ENCODE assay signal across 21 cellular contexts in genomic region chr17:43696891-43697290, GRCh38. TPM values are rescaled to one million over a fixed set of nuclear protein-coding genes. Genes with fewer than 3 reads are reported as not detected.
DNase-seq lines count a peak whose midpoint lies in the region; ATAC-seq and TF ChIP-seq lines count a peak whose summit lies in the region.
"Had no signal": no experiment of that assay in that cellular context is flagged by ENCODE, and none has a peak within 500 bp of the region (broad histone marks: within the 10 kb centered on the region; RNA-seq: fewer than 3 reads in every experiment).

No MANE protein-coding gene starts in this region.

- H4K20me1 ChIP-seq in neural progenitor cell (ENCODE audit: low read depth) = no peaks in the 10 kb centered on the region

- H3K9me3 ChIP-seq in heart right ventricle (no peaks in the 10 kb centered on the region), heart left ventricle (no peaks in the 10 kb centered on the region), neural progenitor cell (ENCODE audit: low read depth) (no peaks in the 10 kb centered on the region), tibial artery (no peaks in the 10 kb centered on the region), thyroid gland (no peaks in the 10 kb centered on the region), mucosa of descending colon (no peaks in the 10 kb centered on the region)

- H3K27me3 ChIP-seq in heart right ventricle (peaks cover 0 to 15% (median 0%) of the 10 kb centered on the region in 7 donors), heart left ventricle (peaks cover 0 to 3% (median 0%) of the 10 kb centered on the region in 9 donors), neural progenitor cell (no peaks in the 10 kb centered on the region), tibial artery (no peaks in the 10 kb centered on the region), thyroid gland (no peaks in the 10 kb centered on the region)

- no peak overlapping the region for H3K9ac ChIP-seq in neural progenitor cell

- CTCF ChIA-PET in WTC11 (lab: Charles Lee) = interaction anchor here (1.1 to 18.3 kb wide), 4 partner anchors 23 to 120 kb away, joined by 3 to 476 read pairs (median 37); partner anchors contain the start of gene SOST

- no peak overlapping the region for H3K4me3 Mint-ChIP-seq in WTC11
- no peak overlapping the region for H3K4me3 Mint-ChIP-seq in neural progenitor cell
- H3K4me3 Mint-ChIP-seq in activated naive CD8-positive, alpha-beta T cell treated with anti-CD3 and anti-CD28 coated beads, Interleukin-2, amount 50 U/mL, for 24 hours = no peak overlapping the region

- H3K4me2 ChIP-seq in neural progenitor cell = no peak overlapping the region

- H3K36me3 Mint-ChIP-seq in WTC11 (no peaks in the 10 kb centered on the region), neural progenitor cell (no peaks in the 10 kb centered on the region)
- no peaks in the 10 kb centered on the region for H3K36me3 Mint-ChIP-seq in activated naive CD8-positive, alpha-beta T cell treated with anti-CD3 and anti-CD28 coated beads, Interleukin-2, amount 50 U/mL, for 24 hours (ENCODE audit: low read depth)

- H3K27me3 Mint-ChIP-seq in WTC11 (ENCODE audit: low read depth) = 0 out of 2 replicates have a peak, but pooled peaks cover 2% of the 10 kb centered on the region
- H3K27me3 Mint-ChIP-seq in neural progenitor cell (ENCODE audit: insufficient read depth, low read depth) = peaks cover 2% of the 10 kb centered on the region
- peaks cover 24% of the 10 kb centered on the region for H3K27me3 Mint-ChIP-seq in activated naive CD8-positive, alpha-beta T cell treated with anti-CD3 and anti-CD28 coated beads, Interleukin-2, amount 50 U/mL, for 24 hours

- H3K27ac ChIP-seq in heart right ventricle = peak overlapping the region in 6 of 10 donors; percentile 35 to 81 (median 62)
- H3K27ac ChIP-seq in heart left ventricle = peak overlapping the region in 4 of 12 donors; percentile 39 to 78 (median 60)
- H3K27ac ChIP-seq in neural progenitor cell = no peak overlapping the region
- peak overlapping the region; percentile 69 to 79 for H3K27ac ChIP-seq in tibial artery
- H3K27ac ChIP-seq in thyroid gland = no peak overlapping the region
- H3K27ac ChIP-seq: 22Rv1 had no signal

- no peak for TF ChIP-seq POLR2A in heart left ventricle (IDR thresholded peaks at IDR 0.05)
- no peak for TF ChIP-seq POLR2A in thyroid gland (IDR thresholded peaks at IDR 0.05)

- H3K36me3 ChIP-seq in heart right ventricle (no peaks in the 10 kb centered on the region), heart left ventricle (no peaks in the 10 kb centered on the region), neural progenitor cell (no peaks in the 10 kb centered on the region), tibial artery (no peaks in the 10 kb centered on the region), thyroid gland (no peaks in the 10 kb centered on the region), mucosa of descending colon (ENCODE audit: low read depth) (no peaks in the 10 kb centered on the region)

- no peak overlapping the region for H3K4me3 ChIP-seq in heart right ventricle
- no peak overlapping the region for H3K4me3 ChIP-seq in heart left ventricle
- H3K4me3 ChIP-seq in neural progenitor cell = no peak overlapping the region
- H3K4me3 ChIP-seq in tibial artery = no peak overlapping the region
- no peak overlapping the region for H3K4me3 ChIP-seq in thyroid gland (replicated peaks in 1 of 3)
- no peak overlapping the region for H3K4me3 ChIP-seq in mucosa of descending colon

- TF ChIP-seq CTCF in heart right ventricle (IDR thresholded peaks at IDR 0.05) = no peak
- TF ChIP-seq CTCF in heart left ventricle (IDR thresholded peaks at IDR 0.05) = no peak
- TF ChIP-seq CTCF in WTC11 (IDR thresholded peaks at IDR 0.05) = no peak
- TF ChIP-seq CTCF in neural progenitor cell (IDR thresholded peaks at IDR 0.05) = no peak
- TF ChIP-seq CTCF in tibial artery (IDR thresholded peaks at IDR 0.05) = no peak
- TF ChIP-seq CTCF in thyroid gland (IDR thresholded peaks at IDR 0.05) = no peak
- no peak for TF ChIP-seq CTCF in mucosa of descending colon (IDR thresholded peaks at IDR 0.05)

- intact Hi-C loops in heart right ventricle (cut with DNase I) (loop anchor here in 6 of 10 donors (2.0 to 10.0 kb wide), 2 partner anchors 62 to 148 kb away; partner anchors contain the start of genes CD300LG (in 5 of the 6) and SOST (in 1 of the 6)), heart left ventricle (cut with DNase I) (loop anchor here in 6 of 10 donors (1.0 to 10.0 kb wide), 3 partner anchors 62 to 150 kb away; partner anchors contain the start of gene CD300LG (in 6 of the 6)), tibial artery (cut with DNase I; ENCODE audit: low total_unique reads) (loop anchor here (10.0 kb wide), 1 partner anchor 148 kb away; the partner anchor contains the start of gene CD300LG), thyroid gland (cut with DNase I) (loop anchor here (10.0 kb wide), 1 partner anchor 158 kb away; no protein-coding TSS in a partner anchor), mucosa of descending colon (cut with DNase I, micrococcal nuclease) (no loop called here)

- H3K79me2 ChIP-seq in neural progenitor cell (ENCODE audit: low read depth) = no peaks in the 10 kb centered on the region

- peaks cover 3% of the 10 kb centered on the region for H3K9me3 Mint-ChIP-seq in WTC11
- H3K9me3 Mint-ChIP-seq in neural progenitor cell = no peaks in the 10 kb centered on the region
- no peaks in the 10 kb centered on the region for H3K9me3 Mint-ChIP-seq in activated naive CD8-positive, alpha-beta T cell treated with anti-CD3 and anti-CD28 coated beads, Interleukin-2, amount 50 U/mL, for 24 hours

- H3K4me1 ChIP-seq in heart right ventricle (peaks cover 3 to 17% (median 16%) of the 10 kb centered on the region in 9 donors), heart left ventricle (peaks cover 0 to 19% (median 14%) of the 10 kb centered on the region in 12 donors), neural progenitor cell (peaks cover 12% of the 10 kb centered on the region), tibial artery (peaks cover 0 to 60% (median 38%) of the 10 kb centered on the region in 4 donors), thyroid gland (peaks cover 0 to 6% of the 10 kb centered on the region in 2 donors), mucosa of descending colon (ENCODE audit: low read depth) (no peaks in the 10 kb centered on the region)

- H2AFZ ChIP-seq in neural progenitor cell (replicated peaks) = no peak overlapping the region

- H3K4me1 Mint-ChIP-seq in WTC11 (peaks cover 13% of the 10 kb centered on the region), neural progenitor cell (peaks cover 31% of the 10 kb centered on the region)
- peaks cover 13% of the 10 kb centered on the region for H3K4me1 Mint-ChIP-seq in activated naive CD8-positive, alpha-beta T cell treated with anti-CD3 and anti-CD28 coated beads, Interleukin-2, amount 50 U/mL, for 24 hours

- no peak for DNase-seq in heart right ventricle
- no peak for DNase-seq in heart left ventricle
- DNase-seq in WTC11 (ENCODE audit: low spot score) = no peak
- DNase-seq in neural progenitor cell (ENCODE audit: low spot score) = no peak
- no peak for DNase-seq in tibial artery
- DNase-seq in thyroid gland = no peak
- DNase-seq in mucosa of descending colon = no peak
- DNase-seq in activated naive CD8-positive, alpha-beta T cell treated with anti-CD3 and anti-CD28 coated beads, Interleukin-2, amount 50 U/mL, for 24 hours = no peak
- DNase-seq: DMS153; DND-41; H7; KG1; MM.1S; NCI-H1417; NCI-H2029 treated with DMSO at 0.1 percent for 48 hours; NCI-H526; NCI-H82; NK-92 treated with Interleukin-12 subunit alpha and Interleukin-12 subunit beta, amount 100 ng/mL, for 24 hours; PC-3 had no signal

- no peak for ATAC-seq in heart right ventricle
- ATAC-seq in heart left ventricle = no peak
- ATAC-seq in WTC11 = no peak
- ATAC-seq in mucosa of descending colon = no peak
- ATAC-seq in activated naive CD8-positive, alpha-beta T cell treated with anti-CD3 and anti-CD28 coated beads, Interleukin-2, amount 50 U/mL, for 24 hours = no peak
- ATAC-seq: PC-3 had no signal

- no peaks in the 10 kb centered on the region for H3F3A ChIP-seq in neural progenitor cell (ENCODE audit: low read depth)

- WGBS in heart right ventricle, 2 donors = 58 to 62% methylated on average over 2 of the region's 2 CpGs
- WGBS in heart left ventricle, 4 donors = 44 to 75% (median 55%) methylated on average over 2 of the region's 2 CpGs
- WGBS in thyroid gland, 2 donors = 67 to 70% methylated on average over 2 of the region's 2 CpGs

- POLR2A ChIA-PET in WTC11 (lab: Charles Lee) = no interaction called here

- H3K27ac Mint-ChIP-seq in WTC11 = no peak overlapping the region
- peak overlapping the region; percentile 40 for H3K27ac Mint-ChIP-seq in neural progenitor cell
- no peak overlapping the region for H3K27ac Mint-ChIP-seq in activated naive CD8-positive, alpha-beta T cell treated with anti-CD3 and anti-CD28 coated beads, Interleukin-2, amount 50 U/mL, for 24 hours

TF ChIP-seq in WTC11, 78 proteins besides CTCF, POLR2A, EP300 and RAD21:
- TF ChIP-seq, protein P1, sequence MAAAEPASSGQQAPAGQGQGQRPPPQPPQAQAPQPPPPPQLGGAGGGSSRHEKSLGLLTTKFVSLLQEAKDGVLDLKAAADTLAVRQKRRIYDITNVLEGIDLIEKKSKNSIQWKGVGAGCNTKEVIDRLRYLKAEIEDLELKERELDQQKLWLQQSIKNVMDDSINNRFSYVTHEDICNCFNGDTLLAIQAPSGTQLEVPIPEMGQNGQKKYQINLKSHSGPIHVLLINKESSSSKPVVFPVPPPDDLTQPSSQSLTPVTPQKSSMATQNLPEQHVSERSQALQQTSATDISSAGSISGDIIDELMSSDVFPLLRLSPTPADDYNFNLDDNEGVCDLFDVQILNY (CRISPR knock-in tag; IDR thresholded peaks at IDR 0.05) = no peak
- TF ChIP-seq MAX (CRISPR knock-in tag; IDR thresholded peaks at IDR 0.05) = 0 out of 2 replicates have a peak, but pooled peaks have one; percentile 28

RNA-seq across cellular contexts. Expression of gene MEOX1, which starts 35.2 kb away (rescaled TPM):
- total RNA-seq in heart right ventricle (10 to 100 TPM in 8 of 10 donors, 1 to 10 TPM in 2; 6.4 to 20.7 (median 12.3) TPM), heart left ventricle (10 to 100 TPM in 8 of 9 donors, 1 to 10 TPM in 1; 9.7 to 24.0 (median 16.1) TPM), WTC11 (2021) (0.16 TPM in 1 of 3 replicates, not detected in the others), neural progenitor cell (ENCODE audit: low replicate concordance) (0.59 TPM in 1 of 2 replicates, not detected in the other), thyroid gland (1 to 10 TPM in 3 of 4 donors, not detected in 1; 1.1 to 1.9 (median 1.4) TPM), mucosa of descending colon (1 to 10 TPM; 1.4 to 3.5 (median 1.4) TPM)
- polyA plus RNA-seq in heart right ventricle (10 to 100 TPM; 17.0 to 25.3 TPM), heart left ventricle (10 to 100 TPM; 11.6 to 17.0 TPM)
- total RNA-seq: H7 had no signal
- polyA plus RNA-seq: BJ had no signal

Comparison
In these comparisons a context has a peak if more than half of its experiments do, and no peak if none do; other contexts are left out.
1. H3K27ac ChIP-seq: peak in heart right ventricle (6 of 10) and tibial artery (2 of 2); none in neural progenitor cell (single experiment) and thyroid gland (0 of 3).
2. intact Hi-C loops: an anchor here in heart right ventricle (2.0 to 10.0 kb wide), heart left ventricle (1.0 to 10.0 kb wide), tibial artery (10.0 kb wide) and thyroid gland (10.0 kb wide); none called in mucosa of descending colon.